ENCODE assay signal across 1 cellular context in genomic region chr2:157447031-157447430, GRCh38.
TF ChIP-seq lines count a peak whose summit lies in the region.

No MANE protein-coding gene starts in this region.

TF ChIP-seq in GM12878, 131 proteins besides CTCF, POLR2A, EP300 and RAD21 (continued from another document):
- TF ChIP-seq SKIL (IDR thresholded peaks at IDR 0.05; ENCODE audit: low read depth, poor library complexity, severe bottlenecking) = no peak
- no peak for TF ChIP-seq SRF (IDR thresholded peaks at IDR 0.05; ENCODE audit: low read depth in 2 of 2, low read length in 2 of 2)
- no peak for TF ChIP-seq NR2C2 (IDR thresholded peaks at IDR 0.05; ENCODE audit: borderline replicate concordance, control insufficient read depth, insufficient read length, low read depth)
- TF ChIP-seq CREB1 (IDR thresholded peaks at IDR 0.05; ENCODE audit: low read depth) = no peak
- no peak for TF ChIP-seq ESRRA (IDR thresholded peaks at IDR 0.05; ENCODE audit: low read length)
- no peak for TF ChIP-seq SREBF2 (IDR thresholded peaks at IDR 0.05; ENCODE audit: low read length)
- TF ChIP-seq CBX5 (IDR thresholded peaks at IDR 0.05; ENCODE audit: low read depth) = no peak
- TF ChIP-seq REST (IDR thresholded peaks at IDR 0.05; ENCODE audit: low read depth, low read length) = no peak
- TF ChIP-seq ETV6 (conservative IDR thresholded peaks at IDR 0.05 in 1 of 2, IDR thresholded peaks at IDR 0.05 in 1 of 2; ENCODE audit: borderline replicate concordance in 1 of 2, low read depth in 1 of 2) = no peak
- no peak for TF ChIP-seq RCOR1 (conservative IDR thresholded peaks at IDR 0.05; ENCODE audit: low read depth, low read length)
- no peak for TF ChIP-seq SMAD1 (IDR thresholded peaks at IDR 0.05; ENCODE audit: low read depth, partially characterized antibody)
